Comparison of ENCODE assay signal across 8 cellular contexts in genomic region chr11:102109896-102110760, GRCh38. TPM values are rescaled to one million over a fixed set of nuclear protein-coding genes. Genes with fewer than 3 reads are reported as not detected.
A peak's percentile ranks its signal among the peaks of the same experiment; 100 is the strongest.
DNase-seq lines count a peak whose midpoint lies in the region; ATAC-seq and TF ChIP-seq lines count a peak whose summit lies in the region.

Gene YAP1, plus strand, starts transcription at chr11:102110447. Its CDS starts 402 bp downstream, at chr11:102110849.

- POLR2A ChIA-PET in PC-3 (lab: Charles Lee; ENCODE audit: unreplicated experiment): interaction anchor here (0.6 to 0.7 kb wide), 2 partner anchors 51 to 59 kb away, joined by 3 to 5 read pairs; no protein-coding TSS in a partner anchor

- H3K79me2 ChIP-seq in PC-3 (ENCODE audit: low read length): peaks cover 49% of the 10 kb centered on the region
- H3K79me2 ChIP-seq in fibroblast of lung (ENCODE audit: control insufficient read depth, insufficient read depth, low read length): peaks cover 41% of the 10 kb centered on the region

- no peak; the same call in 1 of the 2 replicates for TF ChIP-seq CTCF in PC-3 (conservative IDR thresholded peaks at IDR 0.05; ENCODE audit: low read depth, low read length)
- no peak for TF ChIP-seq CTCF in fibroblast of lung (conservative IDR thresholded peaks at IDR 0.05 in 1 of 2, IDR thresholded peaks at IDR 0.05 in 1 of 2; ENCODE audit: low read depth in 1 of 2, low read length in 2 of 2)

- peak within 1 kb of the TSS in 4 of 6 donors; percentile 23 to 93 (median 75) for H3K27ac Mint-ChIP-seq in naive B cell
- H3K27ac Mint-ChIP-seq in stimulated activated effector memory CD8-positive, alpha-beta T cell treated with anti-CD3 and anti-CD28 coated beads, Interleukin-12 subunit alpha, Interleukin-12 subunit beta, amount 100 ng/mL, for 72 hours: peak within 1 kb of the TSS; percentile 89

- H3K27ac ChIP-seq in PC-3 (ENCODE audit: low read length) (peak within 1 kb of the TSS; percentile 87), fibroblast of lung (ENCODE audit: insufficient read depth, low read length) (peak within 1 kb of the TSS; percentile 94)

- no peaks in the 10 kb centered on the region for H3K27me3 ChIP-seq in PC-3 (ENCODE audit: low read length)
- no peaks in the 10 kb centered on the region for H3K27me3 ChIP-seq in fibroblast of lung (ENCODE audit: control insufficient read depth, insufficient read depth, low read length)

- H3K4me3 Mint-ChIP-seq in naive B cell: peak within 1 kb of the TSS; percentile 93 to 98 (median 96)
- peak within 1 kb of the TSS; percentile 90 for H3K4me3 Mint-ChIP-seq in stimulated activated effector memory CD8-positive, alpha-beta T cell treated with anti-CD3 and anti-CD28 coated beads, Interleukin-12 subunit alpha, Interleukin-12 subunit beta, amount 100 ng/mL, for 72 hours

- H3K4me2 ChIP-seq in PC-3 (ENCODE audit: low read length) (peak within 1 kb of the TSS; percentile 87), fibroblast of lung (ENCODE audit: extremely low read depth, insufficient read depth, low read length) (peak within 1 kb of the TSS; percentile 76)

- H3K9me3 ChIP-seq in PC-3 (ENCODE audit: low read length) (no peaks in the 10 kb centered on the region), fibroblast of lung (ENCODE audit: control insufficient read depth, insufficient read depth, low read depth, low read length) (no peaks in the 10 kb centered on the region)

- H3K9ac ChIP-seq in PC-3 (ENCODE audit: low read length): peak within 1 kb of the TSS; percentile 89
- H3K9ac ChIP-seq in fibroblast of lung (ENCODE audit: insufficient read depth, low read length): peak within 1 kb of the TSS; percentile 94

- peaks cover 4% of the 10 kb centered on the region for H3F3A ChIP-seq in PC-3 (ENCODE audit: low read length, unreplicated experiment)

- ATAC-seq in HG03064 (IDR thresholded peaks at IDR 0.05; ENCODE audit: low read depth, unreplicated experiment): peak; percentile 89
- peak; percentile 53 for ATAC-seq in PC-3
- peak; percentile 68 to 75 for ATAC-seq in naive B cell (ENCODE audit: low read depth in 2 of 2)
- ATAC-seq in stimulated activated effector memory CD8-positive, alpha-beta T cell treated with anti-CD3 and anti-CD28 coated beads, Interleukin-12 subunit alpha, Interleukin-12 subunit beta, amount 100 ng/mL, for 72 hours: peak; percentile 83

- peak within 1 kb of the TSS; percentile 70 for H3K4me3 ChIP-seq in PC-3 (ENCODE audit: low read length)
- peak within 1 kb of the TSS; percentile 73 to 95 (median 76) for H3K4me3 ChIP-seq in fibroblast of lung (replicated peaks in 1 of 4; ENCODE audit: control extremely low read depth in 1 of 4, insufficient read depth in 1 of 4, low read depth in 3 of 4, low read length in 4 of 4)

- H2AFZ ChIP-seq in PC-3 (ENCODE audit: low read length) (peak within 1 kb of the TSS; percentile 73), fibroblast of lung (ENCODE audit: low read length) (peak within 1 kb of the TSS; percentile 80)

- DNase-seq in NCI-H82 (lab: John Stamatoyannopoulos, UW) (peak; percentile 40), NCI-H82 treated with DMSO at 0.1 percent for 48 hours (lab: John Stamatoyannopoulos, UW; ENCODE audit: unreplicated experiment) (no peak), PC-3 (peak; percentile 95), fibroblast of lung (ENCODE audit: low read depth in 2 of 2) (peak; percentile 95 to 97), naive B cell (peak; percentile 57)
- DNase-seq in activated T-helper 1 cell treated with anti-CD3 and anti-CD28 coated beads, Interleukin-2, amount 50 U/mL, for 16 hours (ENCODE audit: low read depth in 1 of 2, low spot score in 1 of 2): peak; percentile 29 to 32
- DNase-seq in stimulated activated effector memory CD8-positive, alpha-beta T cell treated with anti-CD3 and anti-CD28 coated beads, Interleukin-12 subunit alpha, Interleukin-12 subunit beta, amount 100 ng/mL, for 72 hours (ENCODE audit: low spot score in 2 of 2): peak; percentile 48 to 79

- intact Hi-C loops in PC-3 (cut with micrococcal nuclease): loop anchor here (1.0 to 5.0 kb wide), 7 partner anchors 63 to 663 kb away; partner anchors contain the start of genes ANGPTL5, BIRC2, CEP126 and CFAP300

- peaks cover 0 to 8% of the 10 kb centered on the region in 2 donors for H3K36me3 Mint-ChIP-seq in naive B cell
- H3K36me3 Mint-ChIP-seq in stimulated activated effector memory CD8-positive, alpha-beta T cell treated with anti-CD3 and anti-CD28 coated beads, Interleukin-12 subunit alpha, Interleukin-12 subunit beta, amount 100 ng/mL, for 72 hours: no peaks in the 10 kb centered on the region

- H4K20me1 ChIP-seq in PC-3 (ENCODE audit: low read length) (peaks cover 5% of the 10 kb centered on the region; the same call in 1 of the 2 replicates), fibroblast of lung (ENCODE audit: control insufficient read depth, extremely low read depth, insufficient read depth, low read length) (no peaks in the 10 kb centered on the region)

- peaks cover 0 to 3% (median 0%) of the 10 kb centered on the region in 7 donors for H3K9me3 Mint-ChIP-seq in naive B cell
- no peaks in the 10 kb centered on the region for H3K9me3 Mint-ChIP-seq in stimulated activated effector memory CD8-positive, alpha-beta T cell treated with anti-CD3 and anti-CD28 coated beads, Interleukin-12 subunit alpha, Interleukin-12 subunit beta, amount 100 ng/mL, for 72 hours

- H3K9me2 ChIP-seq in PC-3 (replicated peaks; ENCODE audit: low read length): no peaks in the 10 kb centered on the region

- H3K4me1 Mint-ChIP-seq in naive B cell: peaks cover 4 to 20% (median 16%) of the 10 kb centered on the region in 3 donors
- H3K4me1 Mint-ChIP-seq in stimulated activated effector memory CD8-positive, alpha-beta T cell treated with anti-CD3 and anti-CD28 coated beads, Interleukin-12 subunit alpha, Interleukin-12 subunit beta, amount 100 ng/mL, for 72 hours: peaks cover 16% of the 10 kb centered on the region

- H3K36me3 ChIP-seq in PC-3 (ENCODE audit: low read depth, low read length) (peaks cover 8% of the 10 kb centered on the region; the same call in 1 of the 2 replicates), fibroblast of lung (ENCODE audit: control insufficient read depth, insufficient read depth, low read length) (no peaks in the 10 kb centered on the region)

- H3K4me1 ChIP-seq in PC-3 (ENCODE audit: insufficient read depth, low read length): peaks cover 26% of the 10 kb centered on the region
- peaks cover 12% of the 10 kb centered on the region for H3K4me1 ChIP-seq in fibroblast of lung (ENCODE audit: control insufficient read depth, extremely low read depth, insufficient read depth, low read length)

- CTCF ChIA-PET in PC-3 (lab: Charles Lee): no interaction called here

- H3K27me3 Mint-ChIP-seq in naive B cell: peaks cover 44 to 64% (median 50%) of the 10 kb centered on the region in 3 donors

- BruUV-seq in PC-3 (replicated peaks; lab: Mats Ljungman, UMichigan): no TSS peak

RNA-seq across cellular contexts. Expression of gene YAP1, which starts in this region (rescaled TPM):
- total RNA-seq in PC-3 (2014; rRNA removed) (104 and 118 TPM in 2 replicates), fibroblast of lung (157 and 169 TPM in 2 replicates)
- polyA plus RNA-seq in fibroblast of lung (108 and 116 TPM in 2 replicates), naive B cell (ENCODE audit: low read depth in 6 of 6) (not detected)
- polyA plus RNA-seq in fibroblast of lung (2012): 95.3 and 109 TPM in 2 replicates
- polyA minus RNA-seq in fibroblast of lung (ENCODE audit: low replicate concordance): 285 and 311 TPM in 2 replicates

Comparison
In these comparisons a context has a peak if more than half of its experiments do, and no peak if none do; other contexts are left out.
1. RNA of gene YAP1 (polyA plus RNA-seq): 95.3 to 116 TPM in fibroblast of lung; not detected in naive B cell; every median in the first group is over 10 times any median in the second.
2. Peak in DNase-seq and ATAC-seq in naive B cell; RNA of the gene not detected or under 1 TPM.
3. Peak in every context shown above with its lines, with median percentiles within 50 percentile points of each other: ATAC-seq.